8 cellular contexts compared by ENCODE assay signal in genomic region chr5:163564321-163564924, GRCh38. TPM values are rescaled to one million over a fixed set of nuclear protein-coding genes. Genes with fewer than 3 reads are reported as not detected.
DNase-seq lines count a peak whose midpoint lies in the region; ATAC-seq and TF ChIP-seq lines count a peak whose summit lies in the region.

No MANE protein-coding gene starts in this region.

- WGBS in iPS DF 6.9 (ENCODE audit: insufficient coverage, insufficient read length): no CpG with 5 or more reads among the region's 7 CpGs

- H3K4me1 ChIP-seq in Karpas-422 (ENCODE audit: low read length) (no peaks in the 10 kb centered on the region), iPS DF 6.9 (ENCODE audit: control insufficient read depth, insufficient read depth, low read length) (peaks cover 4% of the 10 kb centered on the region; the same call in 1 of the 2 replicates)

- H3K27me3 ChIP-seq in Karpas-422 (ENCODE audit: low read length) (no peaks in the 10 kb centered on the region), iPS DF 6.9 (ENCODE audit: control insufficient read depth, insufficient read depth, low read length) (peaks cover 8% of the 10 kb centered on the region; the same call in 1 of the 2 replicates)

- no peaks in the 10 kb centered on the region for H3K9me3 ChIP-seq in Karpas-422 (ENCODE audit: low read length)
- H3K9me3 ChIP-seq in iPS DF 6.9 (ENCODE audit: control insufficient read depth, insufficient read depth, low read length): no peaks in the 10 kb centered on the region

- no peak overlapping the region for H3K9ac ChIP-seq in Karpas-422 (ENCODE audit: low read length)

- H3K4me2 ChIP-seq in Karpas-422 (ENCODE audit: low read depth, low read length, poor library complexity, severe bottlenecking): no peak overlapping the region

- H4K20me1 ChIP-seq in Karpas-422 (ENCODE audit: insufficient read depth, low read depth, low read length): 0 out of 2 replicates have a peak, but pooled peaks cover 3% of the 10 kb centered on the region

- in situ Hi-C loops in astrocyte of the spinal cord (cut with HindIII; ENCODE audit: low sequenced_read_pairs): no loop called here

- DNase-seq in COLO829 (ENCODE audit: low spot score) (peak; percentile 14), Karpas-422 (peak; percentile 86), astrocyte of the spinal cord (ENCODE audit: low read depth, low spot score) (peak; percentile 67), iPS DF 6.9 (ENCODE audit: low read depth, low spot score) (peak; percentile 33)
- peak; percentile 46 for DNase-seq in T-helper 2 cell treated with Interferon-gamma antibody and Interleukin-4, amounts not matched to agents 5 μg/mL and 100 μg/mL, for 36 hours (ENCODE audit: low spot score)
- peak; percentile 70 for DNase-seq in stimulated activated CD4-positive, alpha-beta T cell treated with anti-CD3 and anti-CD28 coated beads, Interleukin-15, amount 100 ng/mL, for 24 hours

- peak; percentile 79 for TF ChIP-seq CTCF in astrocyte of the spinal cord (IDR thresholded peaks at IDR 0.05; ENCODE audit: low read depth, low read length)

- ATAC-seq in GM19438 (IDR thresholded peaks at IDR 0.05; ENCODE audit: low read depth, unreplicated experiment) (peak; percentile 47), GM19452 (IDR thresholded peaks at IDR 0.05; ENCODE audit: unreplicated experiment) (no peak)

- no peak overlapping the region for H3K4me3 Mint-ChIP-seq in T-helper 2 cell treated with Interferon-gamma antibody and Interleukin-4, amounts not matched to agents 5 μg/mL and 100 μg/mL, for 36 hours

- no peaks in the 10 kb centered on the region for H3K79me2 ChIP-seq in Karpas-422 (ENCODE audit: low read length)

- no peak overlapping the region for H3K27ac Mint-ChIP-seq in T-helper 2 cell treated with Interferon-gamma antibody and Interleukin-4, amounts not matched to agents 5 μg/mL and 100 μg/mL, for 36 hours

- H3K36me3 Mint-ChIP-seq in T-helper 2 cell treated with Interferon-gamma antibody and Interleukin-4, amounts not matched to agents 5 μg/mL and 100 μg/mL, for 36 hours (ENCODE audit: low read depth): no peaks in the 10 kb centered on the region

- H3K27ac ChIP-seq in Karpas-422 (ENCODE audit: low read length) (no peak overlapping the region), iPS DF 6.9 (ENCODE audit: low read length) (no peak overlapping the region)

- H3K27me3 Mint-ChIP-seq in T-helper 2 cell treated with Interferon-gamma antibody and Interleukin-4, amounts not matched to agents 5 μg/mL and 100 μg/mL, for 36 hours (ENCODE audit: low read depth): peaks cover 52% of the 10 kb centered on the region

- no peak overlapping the region for H3K4me3 ChIP-seq in Karpas-422 (ENCODE audit: low read length)
- no peak overlapping the region for H3K4me3 ChIP-seq in astrocyte of the spinal cord (ENCODE audit: low read depth, low read length)
- no peak overlapping the region for H3K4me3 ChIP-seq in iPS DF 6.9 (ENCODE audit: low read length)

- no peaks in the 10 kb centered on the region for H3K9me2 ChIP-seq in Karpas-422 (replicated peaks; ENCODE audit: insufficient read depth, low read length)

- H3K4me1 Mint-ChIP-seq in T-helper 2 cell treated with Interferon-gamma antibody and Interleukin-4, amounts not matched to agents 5 μg/mL and 100 μg/mL, for 36 hours (ENCODE audit: low read depth): peaks cover 19% of the 10 kb centered on the region

- no peak overlapping the region for H2AFZ ChIP-seq in Karpas-422 (ENCODE audit: low read length)

- H3K9me3 Mint-ChIP-seq in T-helper 2 cell treated with Interferon-gamma antibody and Interleukin-4, amounts not matched to agents 5 μg/mL and 100 μg/mL, for 36 hours: no peaks in the 10 kb centered on the region

- H3K36me3 ChIP-seq in Karpas-422 (ENCODE audit: insufficient read depth, low read length) (no peaks in the 10 kb centered on the region), iPS DF 6.9 (ENCODE audit: control insufficient read depth, insufficient read depth, low read length) (no peaks in the 10 kb centered on the region)

RNA-seq across cellular contexts. Expression of gene MAT2B, which starts 59.0 kb away (rescaled TPM):
- total RNA-seq in Karpas-422 (2014; rRNA removed; shearing (Covaris generic); ENCODE audit: low replicate concordance): 47.6 and 72.5 TPM in 2 replicates

Comparison
In these comparisons a context has a peak if more than half of its experiments do, and no peak if none do; other contexts are left out.
1. DNase-seq: peak in every context shown above with its lines; median percentile 86 in Karpas-422; 70 in stimulated activated CD4-positive, alpha-beta T cell treated with anti-CD3 and anti-CD28 coated beads, Interleukin-15, amount 100 ng/mL, for 24 hours; 67 in astrocyte of the spinal cord; 46 in T-helper 2 cell treated with Interferon-gamma antibody and Interleukin-4, amounts not matched to agents 5 μg/mL and 100 μg/mL, for 36 hours; 33 in iPS DF 6.9; 14 in COLO829.